In the genomic region with DNA sequence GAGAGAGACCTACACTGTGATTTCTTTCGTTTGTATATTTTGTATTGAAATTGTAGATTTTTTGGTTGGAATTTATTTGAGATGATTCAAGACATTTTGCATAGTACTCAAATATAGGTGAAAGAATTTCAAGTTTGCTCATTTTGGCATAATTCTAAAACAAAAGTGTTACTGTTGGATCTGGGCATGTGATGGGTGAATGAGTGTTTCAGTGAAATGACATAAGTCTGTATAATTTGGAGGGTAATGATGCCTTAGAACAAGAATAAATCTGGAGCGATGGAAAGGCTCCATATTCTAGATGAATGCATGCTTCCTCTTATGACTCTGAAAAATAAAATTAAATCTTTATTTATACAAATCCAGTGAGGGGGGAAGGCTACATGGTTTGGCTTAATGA, we compare ENCODE assay signal across 17 cellular contexts. TPM values are rescaled to one million over a fixed set of nuclear protein-coding genes. Genes with fewer than 3 reads are reported as not detected.
DNase-seq lines count a peak whose midpoint lies in the region; ATAC-seq and TF ChIP-seq lines count a peak whose summit lies in the region.
"Had no signal": no experiment of that assay in that cellular context is flagged by ENCODE, and none has a peak within 500 bp of the region (broad histone marks: within the 10 kb centered on the region; RNA-seq: fewer than 3 reads in every experiment).

No MANE protein-coding gene starts in this region.

- H3K9me3 ChIP-seq in left ventricle myocardium inferior (replicated peaks), result no peaks in the 10 kb centered on the region
- no peaks in the 10 kb centered on the region for H3K9me3 ChIP-seq in heart right ventricle

- no peak for ATAC-seq in heart right ventricle
- ATAC-seq: Panc1, SK-N-SH treated with all-trans-retinoic acid at 6 μM for 48 hours had no signal

- WGBS in heart right ventricle, 2 donors, result 89 to 91% methylated on average over 2 of the region's 2 CpGs

- H3K36me3 Mint-ChIP-seq in brain, result peaks cover 9% of the 10 kb centered on the region

- H3K27me3 ChIP-seq in left ventricle myocardium inferior (ENCODE audit: low read depth) (no peaks in the 10 kb centered on the region), heart right ventricle (no peaks in the 10 kb centered on the region)

- peaks cover 0 to under 1% (median 0%) of the 10 kb centered on the region in 5 experiments for H3K9me3 Mint-ChIP-seq in brain
- H3K9me3 Mint-ChIP-seq: CD8-positive, alpha-beta memory T cell had no signal

- intact Hi-C loops in left ventricle myocardium inferior (cut with micrococcal nuclease), result no loop called here
- intact Hi-C loops in heart right ventricle (cut with DNase I), result loop anchor here in 4 of 10 donors (5.0 to 10.0 kb wide), 5 partner anchors 36 to 71 kb away; partner anchors contain the start of gene NFIA (in 3 of the 4)

- H3K4me3 Mint-ChIP-seq in brain, result peak overlapping the region in 2 of 5 experiments; percentile 8 to 40
- H3K4me3 Mint-ChIP-seq: CD8-positive, alpha-beta memory T cell had no signal

- no peaks in the 10 kb centered on the region for H3K27me3 Mint-ChIP-seq in brain
- H3K27me3 Mint-ChIP-seq: CD8-positive, alpha-beta memory T cell had no signal

- H3K36me3 ChIP-seq in left ventricle myocardium inferior (no peaks in the 10 kb centered on the region), heart right ventricle (no peaks in the 10 kb centered on the region)

- H3K27ac Mint-ChIP-seq in brain, result peak overlapping the region in 4 of 5 experiments; percentile 18 to 84 (median 72)

- H3K4me3 ChIP-seq in left ventricle myocardium inferior (no peak overlapping the region), heart right ventricle (no peak overlapping the region)

- H3K4me1 Mint-ChIP-seq in brain, result peaks cover 82% of the 10 kb centered on the region
- H3K4me1 Mint-ChIP-seq: CD8-positive, alpha-beta memory T cell had no signal

- TF ChIP-seq CTCF in left ventricle myocardium inferior (IDR thresholded peaks at IDR 0.05; ENCODE audit: borderline replicate concordance) (no peak), heart right ventricle (IDR thresholded peaks at IDR 0.05) (no peak), brain (conservative IDR thresholded peaks at IDR 0.05) (no peak)

- peaks cover 92% of the 10 kb centered on the region for H3K4me1 ChIP-seq in left ventricle myocardium inferior
- H3K4me1 ChIP-seq in heart right ventricle, result peaks cover 8 to 92% (median 63%) of the 10 kb centered on the region in 9 donors

- peak overlapping the region; percentile 83 for H3K27ac ChIP-seq in left ventricle myocardium inferior (replicated peaks)
- H3K27ac ChIP-seq in heart right ventricle, result peak overlapping the region in 2 of 10 donors; percentile 7 to 85
- H3K27ac ChIP-seq: C4-2B had no signal

- DNase-seq in left ventricle myocardium inferior, result no peak
- DNase-seq in heart right ventricle, result no peak
- DNase-seq in pons (ENCODE audit: low spot score), result peak; percentile 81
- DNase-seq in midbrain (lab: John Stamatoyannopoulos, UW), result no peak
- DNase-seq in HK-2 (ENCODE audit: unreplicated experiment), result no peak
- DNase-seq in putamen (ENCODE audit: low spot score), result no peak
- DNase-seq: CD8-positive, alpha-beta memory T cell; Kasumi-1; NCI-H187; NCI-H2227 treated with DMSO at 0.1 percent for 48 hours; NCI-H510A; NCI-H748 treated with DMSO at 0.1 percent for 48 hours; SIG-M5 had no signal

RNA-seq across cellular contexts. Expression of gene NFIA, which starts 41.0 kb away (rescaled TPM):
- 90.2 TPM for total RNA-seq in left ventricle myocardium inferior
- 100 to 1,000 TPM in 4 of 10 donors, 10 to 100 TPM in 6; 82.4 to 117 (median 97.5) TPM for total RNA-seq in heart right ventricle
- 10 to 100 TPM; 11.2 to 24.9 TPM for polyA plus RNA-seq in heart right ventricle
- polyA plus RNA-seq in brain (ENCODE audit: insufficient read depth, low read depth, low replicate concordance), result 4.1 TPM
